Comparison of ENCODE assay signal across 19 cellular contexts in genomic region chr6:138948780-138949179, GRCh38. TPM values are rescaled to one million over a fixed set of nuclear protein-coding genes. Genes with fewer than 3 reads are reported as not detected.
DNase-seq lines count a peak whose midpoint lies in the region; ATAC-seq lines count a peak whose summit lies in the region.
"Had no signal": no experiment of that assay in that cellular context is flagged by ENCODE, and none has a peak within 500 bp of the region (broad histone marks: within the 10 kb centered on the region; RNA-seq: fewer than 3 reads in every experiment).

No MANE protein-coding gene starts in this region.

- no peaks in the 10 kb centered on the region for H3K27me3 Mint-ChIP-seq in central memory CD8-positive, alpha-beta T cell
- no peaks in the 10 kb centered on the region for H3K27me3 Mint-ChIP-seq in naive thymus-derived CD4-positive, alpha-beta T cell

- H3K9me3 Mint-ChIP-seq in central memory CD8-positive, alpha-beta T cell = no peaks in the 10 kb centered on the region
- H3K9me3 Mint-ChIP-seq in naive thymus-derived CD4-positive, alpha-beta T cell = peaks cover 0 to 2% (median 0%) of the 10 kb centered on the region in 11 donors

- peaks cover 18% of the 10 kb centered on the region for H3K36me3 Mint-ChIP-seq in central memory CD8-positive, alpha-beta T cell (ENCODE audit: insufficient read depth)
- H3K36me3 Mint-ChIP-seq in naive thymus-derived CD4-positive, alpha-beta T cell = peaks cover 0 to 43% (median 28%) of the 10 kb centered on the region in 5 donors

- H3K4me3 ChIP-seq in naive thymus-derived CD4-positive, alpha-beta T cell (ENCODE audit: low read length) = no peak overlapping the region

- H3K9me3 ChIP-seq in naive thymus-derived CD4-positive, alpha-beta T cell (ENCODE audit: control insufficient read depth in 2 of 3, low read length in 3 of 3) = no peaks in the 10 kb centered on the region

- no peak overlapping the region for H3K27ac ChIP-seq in naive thymus-derived CD4-positive, alpha-beta T cell (ENCODE audit: low read depth, low read length)
- H3K27ac ChIP-seq: C4-2B had no signal

- DNase-seq in NOMO-1 treated with DMSO at 0.1 percent for 48 hours (lab: John Stamatoyannopoulos, UW; ENCODE audit: unreplicated experiment) = peak; percentile 2
- DNase-seq in NOMO-1 (lab: John Stamatoyannopoulos, UW; ENCODE audit: unreplicated experiment in 2 of 2) = no peak
- DNase-seq in HT-29 (ENCODE audit: low spot score) = peak; percentile 27
- DNase-seq in central memory CD8-positive, alpha-beta T cell (ENCODE audit: low spot score in 2 of 2) = no peak
- DNase-seq in naive thymus-derived CD4-positive, alpha-beta T cell = no peak
- DNase-seq in activated gamma-delta T cell treated with Interleukin-2 at 50 U/mL for 16 hours = no peak
- DNase-seq in NCI-H1436 (lab: John Stamatoyannopoulos, UW) = no peak
- no peak for DNase-seq in activated CD8-positive, alpha-beta memory T cell treated with anti-CD3 and anti-CD28 coated beads for 24 hours
- DNase-seq: ACHN; activated CD4-positive, alpha-beta T cell treated with anti-CD3 and anti-CD28 coated beads, Interleukin-2, amount 50 U/mL, for 1 hour; activated naive CD4-positive, alpha-beta T cell treated with anti-CD3 and anti-CD28 coated beads, Interleukin-2, amount 50 U/mL, for 16 hours; activated T-cell treated with anti-CD3 and anti-CD28 coated beads for 4 hours; foreskin fibroblast; KG1; NCI-H1048; NCI-H2081; NCI-H510A; stimulated activated CD4-positive, alpha-beta T cell treated with anti-CD3 and anti-CD28 coated beads, Interleukin-12 subunit alpha, Interleukin-12 subunit beta, amount 100 ng/mL, for 4 hours had no signal

- ATAC-seq in central memory CD8-positive, alpha-beta T cell (replicated peaks; ENCODE audit: extremely low read depth, poor library complexity, severe bottlenecking) = no peak
- ATAC-seq in naive thymus-derived CD4-positive, alpha-beta T cell = no peak

- H3K27ac Mint-ChIP-seq in central memory CD8-positive, alpha-beta T cell (ENCODE audit: low read depth) = peak overlapping the region; percentile 64
- H3K27ac Mint-ChIP-seq in naive thymus-derived CD4-positive, alpha-beta T cell = peak overlapping the region in 6 of 9 donors; percentile 18 to 56 (median 24)

- CTCF ChIA-PET in naive thymus-derived CD4-positive, alpha-beta T cell (lab: Charles Lee) = no interaction called here

- peaks cover 0 to 19% (median 0%) of the 10 kb centered on the region in 3 experiments for H3K36me3 ChIP-seq in naive thymus-derived CD4-positive, alpha-beta T cell (ENCODE audit: control insufficient read depth in 2 of 3, insufficient read depth in 3 of 3, low read length in 3 of 3)

- no peaks in the 10 kb centered on the region for H3K27me3 ChIP-seq in naive thymus-derived CD4-positive, alpha-beta T cell (ENCODE audit: control insufficient read depth in 2 of 2, insufficient read depth in 2 of 2, low read length in 2 of 2)

- POLR2A ChIA-PET in naive thymus-derived CD4-positive, alpha-beta T cell (lab: Charles Lee) = no interaction called here

- intact Hi-C loops in naive thymus-derived CD4-positive, alpha-beta T cell (cut with micrococcal nuclease) = loop anchor here in 1 of 2 donors (2.0 to 5.0 kb wide), 2 partner anchors 18 to 39 kb away; partner anchors contain the start of gene REPS1

- H3K4me1 Mint-ChIP-seq in central memory CD8-positive, alpha-beta T cell = peaks cover 44% of the 10 kb centered on the region
- peaks cover 38 to 64% (median 58%) of the 10 kb centered on the region in 7 donors for H3K4me1 Mint-ChIP-seq in naive thymus-derived CD4-positive, alpha-beta T cell

- no peak overlapping the region for H3K4me3 Mint-ChIP-seq in central memory CD8-positive, alpha-beta T cell
- H3K4me3 Mint-ChIP-seq in naive thymus-derived CD4-positive, alpha-beta T cell = peak overlapping the region in 1 of 10 donors; percentile 22

- H3K4me1 ChIP-seq in naive thymus-derived CD4-positive, alpha-beta T cell (ENCODE audit: control insufficient read depth in 2 of 2, insufficient read depth in 2 of 2, low read length in 2 of 2) = peaks cover 9 to 10% of the 10 kb centered on the region in 2 donors

RNA-seq across cellular contexts. Expression of gene REPS1, which starts 39.3 kb away (rescaled TPM):
- 22.1 and 24.7 TPM in 2 replicates for total RNA-seq in HT-29 (2014; rRNA removed; shearing (Covaris generic))
- 10 to 100 TPM; 55.9 to 74.6 (median 69.7) TPM for total RNA-seq in naive thymus-derived CD4-positive, alpha-beta T cell
- polyA plus RNA-seq in naive thymus-derived CD4-positive, alpha-beta T cell = 10 to 100 TPM; 24.7 to 48.2 TPM

Comparison
In these comparisons a context has a peak if more than half of its experiments do, and no peak if none do; other contexts are left out.
1. DNase-seq: peak in NOMO-1 treated with DMSO at 0.1 percent for 48 hours (single experiment) and HT-29 (single experiment); none in NOMO-1 (0 of 2), central memory CD8-positive, alpha-beta T cell (0 of 2), naive thymus-derived CD4-positive, alpha-beta T cell (0 of 9), activated gamma-delta T cell treated with Interleukin-2 at 50 U/mL for 16 hours (single experiment), NCI-H1436 (single experiment) and activated CD8-positive, alpha-beta memory T cell treated with anti-CD3 and anti-CD28 coated beads for 24 hours (single experiment).